Comparison of ENCODE assay signal across 1 cellular context in genomic region chr1:227779651-227780050, GRCh38.
TF ChIP-seq lines count a peak whose summit lies in the region.

No MANE protein-coding gene starts in this region.

TF ChIP-seq in HepG2, 621 proteins besides CTCF, POLR2A, EP300 and RAD21:
- TF ChIP-seq ZNF24 (IDR thresholded peaks at IDR 0.05) (no peak), ZMYM4 (CRISPR knock-in tag; IDR thresholded peaks at IDR 0.05) (no peak)
